8 cellular contexts compared by ENCODE assay signal in genomic region chr10:17026686-17027485, GRCh38.
A peak's percentile ranks its signal among the peaks of the same experiment; 100 is the strongest.
DNase-seq lines count a peak whose midpoint lies in the region; ATAC-seq lines count a peak whose summit lies in the region.

No MANE protein-coding gene starts in this region.

- peak; percentile 55 for DNase-seq in activated CD8-positive, alpha-beta memory T cell treated with anti-CD3 and anti-CD28 coated beads, Interleukin-2, amount 50 U/mL, for 24 hours (ENCODE audit: extremely low read depth)
- peak; percentile 76 to 82 (median 77) for DNase-seq in immature natural killer cell
- peak; percentile 67 to 81 for DNase-seq in stimulated activated naive CD8-positive, alpha-beta T cell treated with anti-CD3 and anti-CD28 coated beads, Interleukin-15, amount 100 ng/mL, for 72 hours
- DNase-seq in inferior parietal cortex (ENCODE audit: extremely low spot score) = no peak
- DNase-seq in AG08395 (ENCODE audit: low spot score) = no peak
- no peak for DNase-seq in iPS-NIHi11 (ENCODE audit: low spot score)

- no peaks in the 10 kb centered on the region for H3K9me3 Mint-ChIP-seq in immature natural killer cell
- H3K9me3 Mint-ChIP-seq in stimulated activated naive CD8-positive, alpha-beta T cell treated with anti-CD3 and anti-CD28 coated beads, Interleukin-15, amount 100 ng/mL, for 72 hours = no peaks in the 10 kb centered on the region

- H3K36me3 Mint-ChIP-seq in immature natural killer cell = no peaks in the 10 kb centered on the region

- H3K27me3 Mint-ChIP-seq in immature natural killer cell (ENCODE audit: low read depth in 3 of 3) = peaks cover 5 to 10% (median 5%) of the 10 kb centered on the region in 3 donors
- no peaks in the 10 kb centered on the region for H3K27me3 Mint-ChIP-seq in stimulated activated naive CD8-positive, alpha-beta T cell treated with anti-CD3 and anti-CD28 coated beads, Interleukin-15, amount 100 ng/mL, for 72 hours

- peak overlapping the region; percentile 68 to 78 (median 72) for H3K4me3 Mint-ChIP-seq in immature natural killer cell
- peak overlapping the region; percentile 57 to 67 for H3K4me3 Mint-ChIP-seq in stimulated activated naive CD8-positive, alpha-beta T cell treated with anti-CD3 and anti-CD28 coated beads, Interleukin-15, amount 100 ng/mL, for 72 hours

- H3K27ac Mint-ChIP-seq in immature natural killer cell = peak overlapping the region; percentile 90 to 97 (median 96)
- H3K27ac Mint-ChIP-seq in stimulated activated naive CD8-positive, alpha-beta T cell treated with anti-CD3 and anti-CD28 coated beads, Interleukin-15, amount 100 ng/mL, for 72 hours = peak overlapping the region; percentile 96 to 99

- peak; percentile 54 for ATAC-seq in GM18873 (IDR thresholded peaks at IDR 0.05; ENCODE audit: low FRiP score, unreplicated experiment)
- peak; percentile 61 for ATAC-seq in HG03354 (IDR thresholded peaks at IDR 0.05; ENCODE audit: poor library complexity, severe bottlenecking, unreplicated experiment)
- peak; percentile 80 for ATAC-seq in stimulated activated naive CD8-positive, alpha-beta T cell treated with anti-CD3 and anti-CD28 coated beads, Interleukin-15, amount 100 ng/mL, for 72 hours

- peaks cover 77 to 95% of the 10 kb centered on the region in 2 donors for H3K4me1 Mint-ChIP-seq in immature natural killer cell
- peaks cover 81% of the 10 kb centered on the region for H3K4me1 Mint-ChIP-seq in stimulated activated naive CD8-positive, alpha-beta T cell treated with anti-CD3 and anti-CD28 coated beads, Interleukin-15, amount 100 ng/mL, for 72 hours

Comparison
In these comparisons a context has a peak if more than half of its experiments do, and no peak if none do; other contexts are left out.
1. DNase-seq: peak in activated CD8-positive, alpha-beta memory T cell treated with anti-CD3 and anti-CD28 coated beads, Interleukin-2, amount 50 U/mL, for 24 hours (single experiment), immature natural killer cell (3 of 3) and stimulated activated naive CD8-positive, alpha-beta T cell treated with anti-CD3 and anti-CD28 coated beads, Interleukin-15, amount 100 ng/mL, for 72 hours (2 of 2); none in inferior parietal cortex (single experiment), AG08395 (single experiment) and iPS-NIHi11 (single experiment).
2. Peak in every context shown above with its lines, with median percentiles within 50 percentile points of each other: ATAC-seq.